Comparison of ENCODE assay signal across 1 cellular context in genomic region chrX:18424482-18425198, GRCh38.
A peak's percentile ranks its signal among the peaks of the same experiment; 100 is the strongest.
TF ChIP-seq lines count a peak whose summit lies in the region.

No MANE protein-coding gene starts in this region.

TF ChIP-seq in GM12878, 131 proteins besides CTCF, POLR2A, EP300 and RAD21 (continued from another document):
- TF ChIP-seq BHLHE40 (IDR thresholded peaks at IDR 0.05; ENCODE audit: borderline replicate concordance in 1 of 2, low read depth in 2 of 2, low read length in 1 of 2) (no peak), ATF2 (IDR thresholded peaks at IDR 0.05; ENCODE audit: low read length) (0 out of 2 replicates have a peak, but pooled peaks have one; percentile 14), ZBED1 (IDR thresholded peaks at IDR 0.05; ENCODE audit: borderline replicate concordance) (no peak), TCF12 (IDR thresholded peaks at IDR 0.05; ENCODE audit: low read depth, low read length) (0 out of 2 replicates have a peak, but pooled peaks have one; percentile 26), JUND (IDR thresholded peaks at IDR 0.05; ENCODE audit: low read depth, low read length) (no peak), TARDBP (IDR thresholded peaks at IDR 0.05; ENCODE audit: borderline replicate concordance) (peak; percentile 63; the same call in 1 of the 2 replicates), JUNB (IDR thresholded peaks at IDR 0.05) (no peak; the same call in 1 of the 2 replicates), SIN3A (IDR thresholded peaks at IDR 0.05; ENCODE audit: low read depth, low read length) (peak; percentile 4; the same call in 1 of the 2 replicates), KAT2A (conservative IDR thresholded peaks at IDR 0.05; ENCODE audit: control insufficient read depth, low read depth, low read length) (no peak), HDAC2 (IDR thresholded peaks at IDR 0.05) (no peak), EED (IDR thresholded peaks at IDR 0.05; ENCODE audit: low read depth) (peak; percentile 57), NR2C2 (IDR thresholded peaks at IDR 0.05; ENCODE audit: borderline replicate concordance, control insufficient read depth, insufficient read length, low read depth) (no peak)
